ENCODE assay signal across 23 cellular contexts in genomic region chrY:19015213-19015612, GRCh38.
"Had no signal": no experiment of that assay in that cellular context is flagged by ENCODE, and none has a peak within 500 bp of the region (broad histone marks: within the 10 kb centered on the region; RNA-seq: fewer than 3 reads in every experiment).

No MANE protein-coding gene starts in this region.

- H3K27ac Mint-ChIP-seq: dendritic cell treated with granulocyte-macrophage colony-stimulating factor and Interleukin-4, amounts not matched to agents 40 ng/mL and 50 ng/mL, for 4 days; effector memory CD8-positive, alpha-beta T cell; endodermal cell had no signal

- H3K4me3 ChIP-seq: colonic mucosa, coronary artery, dorsolateral prefrontal cortex, esophagus muscularis mucosa, esophagus squamous epithelium, gastrocnemius medialis, gastroesophageal sphincter, heart left ventricle, heart right ventricle had no signal

- H3K9me3 ChIP-seq: colonic mucosa, esophagus muscularis mucosa, esophagus squamous epithelium, gastrocnemius medialis, gastroesophageal sphincter, heart left ventricle, heart right ventricle had no signal

- H3K9me3 Mint-ChIP-seq: dendritic cell treated with granulocyte-macrophage colony-stimulating factor and Interleukin-4, amounts not matched to agents 40 ng/mL and 50 ng/mL, for 4 days; endodermal cell had no signal

- H3K27me3 Mint-ChIP-seq: dendritic cell treated with granulocyte-macrophage colony-stimulating factor and Interleukin-4, amounts not matched to agents 40 ng/mL and 50 ng/mL, for 4 days; effector memory CD8-positive, alpha-beta T cell had no signal

- H3K27me3 ChIP-seq: colonic mucosa, dorsolateral prefrontal cortex, esophagus muscularis mucosa, esophagus squamous epithelium, foreskin keratinocyte, gastrocnemius medialis, gastroesophageal sphincter, heart left ventricle, heart right ventricle had no signal

- ATAC-seq: effector memory CD8-positive, alpha-beta T cell; esophagus mucosa; gastrocnemius medialis; gastroesophageal sphincter; heart left ventricle; heart right ventricle had no signal

- DNase-seq: colonic mucosa; cortex of kidney; dorsolateral prefrontal cortex; effector CD4-positive, alpha-beta T cell; effector CD8-positive, alpha-beta T cell; effector memory CD4-positive, alpha-beta T cell; effector memory CD8-positive, alpha-beta T cell; endodermal cell; esophagus squamous epithelium; foreskin fibroblast; foreskin melanocyte; gastrocnemius medialis; glutamatergic neuron; head of caudate nucleus; heart left ventricle; heart right ventricle had no signal

- H3K4me1 ChIP-seq: colonic mucosa, esophagus muscularis mucosa, esophagus squamous epithelium, foreskin keratinocyte, gastroesophageal sphincter had no signal

- H3K27ac ChIP-seq: colonic mucosa, coronary artery, dorsolateral prefrontal cortex, epithelial cell of prostate, esophagus muscularis mucosa, esophagus squamous epithelium, foreskin keratinocyte, gastrocnemius medialis, gastroesophageal sphincter, heart left ventricle, heart right ventricle had no signal

- H3K4me3 Mint-ChIP-seq: dendritic cell treated with granulocyte-macrophage colony-stimulating factor and Interleukin-4, amounts not matched to agents 40 ng/mL and 50 ng/mL, for 4 days; effector memory CD8-positive, alpha-beta T cell; endodermal cell had no signal

- H3K36me3 ChIP-seq: colonic mucosa, esophagus muscularis mucosa, esophagus squamous epithelium, gastrocnemius medialis, gastroesophageal sphincter, heart left ventricle, heart right ventricle had no signal

- H3K4me1 Mint-ChIP-seq: endodermal cell had no signal
